19 cellular contexts compared by ENCODE assay signal in the genomic region with DNA sequence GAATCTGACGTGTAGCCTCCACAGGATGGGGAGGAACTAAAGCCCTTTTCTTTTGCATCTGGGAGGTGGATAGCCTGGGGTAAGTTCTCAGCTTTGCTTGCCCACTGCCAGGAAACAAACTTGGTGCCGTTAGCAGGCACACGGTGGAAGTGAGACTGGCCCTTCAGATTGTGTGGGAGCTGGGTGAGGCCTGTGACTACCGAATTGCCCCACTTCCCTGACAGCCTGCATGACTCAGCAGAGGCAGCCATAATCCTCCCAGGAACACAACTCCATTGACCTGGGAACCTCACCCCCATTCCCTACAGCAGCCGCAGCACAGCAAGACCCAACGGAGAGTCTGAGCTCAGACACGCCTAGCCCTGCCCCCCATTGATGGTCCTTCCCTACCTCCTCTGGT.
DNase-seq lines count a peak whose midpoint lies in the region; ATAC-seq and FAIRE-seq lines count a peak whose summit lies in the region.
"Had no signal": no experiment of that assay in that cellular context is flagged by ENCODE, and none has a peak within 500 bp of the region (broad histone marks: within the 10 kb centered on the region; RNA-seq: fewer than 3 reads in every experiment).

No MANE protein-coding gene starts in this region.

- FAIRE-seq in small intestine (lab: Jason Lieb, UNC): no peak
- FAIRE-seq: HTR-8/SVneo had no signal

- peak; percentile 47 for ATAC-seq in esophagus mucosa
- ATAC-seq in aorta (ENCODE audit: low FRiP score): no peak
- ATAC-seq: right lobe of liver; stimulated activated naive B cell treated with anti-CD40 and anti-IgM and Interleukin-4, amounts not matched to agents 10 μg/mL and 1 μg/mL and 100 μg/mL, for 72 hours had no signal

- H3K4me3 ChIP-seq in small intestine (ENCODE audit: low read depth in 1 of 2, low read length in 2 of 2): no peak overlapping the region
- no peak overlapping the region for H3K4me3 ChIP-seq in aorta (ENCODE audit: low read length in 2 of 2)
- H3K4me3 ChIP-seq: esophagus squamous epithelium, ovary, right lobe of liver, thyroid gland had no signal

- H3K27ac ChIP-seq in small intestine (ENCODE audit: low read depth in 1 of 2, low read length in 1 of 2) (no peak overlapping the region), aorta (ENCODE audit: low read depth in 1 of 2, low read length in 2 of 2) (no peak overlapping the region)
- H3K27ac ChIP-seq: esophagus squamous epithelium, ovary, right lobe of liver, thyroid gland had no signal

- no peaks in the 10 kb centered on the region for H3K9me3 ChIP-seq in small intestine (ENCODE audit: control insufficient read depth, low read depth)
- H3K9me3 ChIP-seq in aorta (ENCODE audit: control insufficient read depth, low read length): no peaks in the 10 kb centered on the region
- H3K9me3 ChIP-seq: esophagus squamous epithelium, ovary, right lobe of liver, thyroid gland had no signal

- H3K4me1 ChIP-seq in small intestine (ENCODE audit: control insufficient read depth in 2 of 2, insufficient read depth in 1 of 2, low read depth in 1 of 2, low read length in 1 of 2) (no peaks in the 10 kb centered on the region), aorta (ENCODE audit: control insufficient read depth in 1 of 2, insufficient read depth in 2 of 2, low read length in 2 of 2) (peaks cover 0 to 2% of the 10 kb centered on the region in 2 donors)
- H3K4me1 ChIP-seq: right lobe of liver had no signal

- DNase-seq in LoVo (ENCODE audit: low spot score) (peak; percentile 13), SK-MEL-5 (ENCODE audit: low read depth, low spot score) (peak; percentile 6), small intestine (peak; percentile 26), iPS-NIHi7 (ENCODE audit: extremely low spot score) (no peak), NCI-H748 (lab: John Stamatoyannopoulos, UW; ENCODE audit: unreplicated experiment) (no peak), aorta (no peak)
- DNase-seq: activated CD4-positive, alpha-beta T cell treated with anti-CD3 and anti-CD28 coated beads for 48 hours; activated effector memory CD4-positive, alpha-beta T cell treated with anti-CD3 and anti-CD28 coated beads, Interleukin-2, amount 50 U/mL, for 16 hours; COR-L47; esophagus squamous epithelium; NCI-H1417 treated with DMSO at 0.1 percent for 48 hours; NCI-H774; ovary; right lobe of liver; stimulated activated naive B cell treated with anti-CD40 and anti-IgM and Interleukin-4, amounts not matched to agents 10 μg/mL and 1 μg/mL and 100 μg/mL, for 72 hours; T1000; thyroid gland had no signal

- WGBS in small intestine, 3 donors: 40 to 68% (median 48%) methylated on average over 7 of the region's 7 CpGs
- 66 to 75% methylated on average over 7 of the region's 7 CpGs for WGBS in aorta, 2 donors

- in situ Hi-C loops in SK-MEL-5 (cut with HindIII; ENCODE audit: low pct_unique_long_range_greater_than_20kb, low sequenced_read_pairs): no loop called here

- H3K36me3 ChIP-seq in small intestine (ENCODE audit: control insufficient read depth in 2 of 2, insufficient read depth in 2 of 2, low read length in 2 of 2): no peaks in the 10 kb centered on the region
- H3K36me3 ChIP-seq in aorta (ENCODE audit: control insufficient read depth in 1 of 2, insufficient read depth in 2 of 2, low read length in 1 of 2): no peaks in the 10 kb centered on the region
- H3K36me3 ChIP-seq: esophagus squamous epithelium, ovary, right lobe of liver, thyroid gland had no signal

- intact Hi-C loops in aorta (cut with DNase I): no loop called here

- H3K27me3 ChIP-seq in small intestine (ENCODE audit: control insufficient read depth in 2 of 2, insufficient read depth in 2 of 2, low read length in 2 of 2): no peaks in the 10 kb centered on the region
- no peaks in the 10 kb centered on the region for H3K27me3 ChIP-seq in aorta (ENCODE audit: control insufficient read depth in 1 of 2, insufficient read depth in 2 of 2, low read length in 1 of 2)
- H3K27me3 ChIP-seq: esophagus squamous epithelium, ovary, right lobe of liver, thyroid gland had no signal

Comparison
In these comparisons a context has a peak if more than half of its experiments do, and no peak if none do; other contexts are left out.
1. DNase-seq: peak in LoVo (single experiment), SK-MEL-5 (single experiment) and small intestine (single experiment); none in iPS-NIHi7 (single experiment), NCI-H748 (single experiment) and aorta (0 of 2).